Comparison of ENCODE assay signal across 8 cellular contexts in the genomic region with DNA sequence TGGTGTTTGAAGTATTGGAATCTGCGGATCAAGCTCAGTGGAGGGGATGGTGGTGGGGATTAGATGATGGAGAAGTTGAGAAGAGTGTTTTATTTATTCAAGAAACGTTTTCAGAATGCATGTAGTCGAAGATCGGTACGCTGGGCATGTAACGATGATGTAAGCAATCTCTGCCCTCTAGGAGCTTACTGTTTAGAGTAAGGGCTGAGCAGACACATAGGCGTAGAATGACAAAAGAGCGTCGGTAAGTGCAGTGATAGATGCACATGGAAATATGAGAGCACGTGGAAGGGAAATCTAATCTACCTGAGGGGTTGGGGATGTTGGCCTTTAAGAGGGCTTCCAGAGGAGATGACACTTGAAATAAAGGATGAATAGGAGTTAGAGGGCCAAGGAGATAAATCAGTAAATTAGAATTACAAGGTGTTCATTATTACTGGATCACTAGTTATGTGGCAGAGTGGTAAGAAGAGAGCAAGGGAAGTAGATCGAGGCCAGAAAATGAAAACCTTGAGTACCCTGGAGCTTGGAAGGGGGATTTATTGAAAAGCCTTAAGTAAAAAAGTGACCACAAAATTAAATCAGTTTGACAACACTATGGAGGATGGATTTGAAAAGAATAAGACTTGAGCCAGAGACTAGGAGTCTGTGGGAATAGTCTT. TPM values are rescaled to one million over a fixed set of nuclear protein-coding genes. Genes with fewer than 3 reads are reported as not detected.
DNase-seq lines count a peak whose midpoint lies in the region; ATAC-seq and TF ChIP-seq lines count a peak whose summit lies in the region.

No MANE protein-coding gene starts in this region.

- H3K4me1 Mint-ChIP-seq in activated T-cell treated with anti-CD3 and anti-CD28 coated beads, Interleukin-2, amount 50 U/mL, for 72 hours (ENCODE audit: low read depth), result peaks cover 8% of the 10 kb centered on the region
- peaks cover 4 to 5% of the 10 kb centered on the region in 2 donors for H3K4me1 Mint-ChIP-seq in effector memory CD8-positive, alpha-beta T cell (ENCODE audit: low read depth in 2 of 2)
- H3K4me1 Mint-ChIP-seq in Calu3 (ENCODE audit: low read depth, unreplicated experiment), result no peaks in the 10 kb centered on the region

- DNase-seq in activated T-cell treated with anti-CD3 and anti-CD28 coated beads, Interleukin-2, amount 50 U/mL, for 72 hours, result no peak
- DNase-seq in activated T-cell treated with anti-CD3 and anti-CD28 coated beads, Interleukin-2, amount 50 U/mL, for 48 hours, result no peak
- DNase-seq in NCI-H82 (lab: John Stamatoyannopoulos, UW), result peak; percentile 75
- no peak for DNase-seq in effector memory CD8-positive, alpha-beta T cell
- no peak for DNase-seq in dedifferentiated amniotic fluid mesenchymal stem cell (ENCODE audit: extremely low spot score)
- DNase-seq in Calu3, result no peak

- H3K4me3 ChIP-seq in muscle layer of duodenum (ENCODE audit: low read depth in 1 of 2, low read length in 2 of 2), result peak overlapping the region; percentile 94 to 96

- no peaks in the 10 kb centered on the region for H3K9me3 ChIP-seq in muscle layer of duodenum (ENCODE audit: control insufficient read depth in 1 of 2, low read length in 2 of 2)

- H3K27ac Mint-ChIP-seq in activated T-cell treated with anti-CD3 and anti-CD28 coated beads, Interleukin-2, amount 50 U/mL, for 72 hours, result no peak overlapping the region
- no peak overlapping the region for H3K27ac Mint-ChIP-seq in effector memory CD8-positive, alpha-beta T cell
- H3K27ac Mint-ChIP-seq in Calu3 (ENCODE audit: unreplicated experiment), result no peak overlapping the region

- intact Hi-C loops in Calu3 (cut with micrococcal nuclease; ENCODE audit: unreplicated experiment), result no loop called here

- no peak for TF ChIP-seq CTCF in Calu3 (IDR thresholded peaks at IDR 0.05; ENCODE audit: unreplicated experiment)

- no TSS peak for BruUV-seq in Calu3 (replicated peaks; lab: Mats Ljungman, UMichigan)

- peak overlapping the region; percentile 89 for H3K27ac ChIP-seq in muscle layer of duodenum (ENCODE audit: low read length)

- no peaks in the 10 kb centered on the region for H3K27me3 Mint-ChIP-seq in activated T-cell treated with anti-CD3 and anti-CD28 coated beads, Interleukin-2, amount 50 U/mL, for 72 hours (ENCODE audit: low read depth)
- no peaks in the 10 kb centered on the region for H3K27me3 Mint-ChIP-seq in effector memory CD8-positive, alpha-beta T cell
- no peaks in the 10 kb centered on the region for H3K27me3 Mint-ChIP-seq in Calu3 (ENCODE audit: unreplicated experiment)

- CTCF ChIA-PET in Calu3 (lab: Charles Lee), result interaction anchor here (0.5 to 1.6 kb wide), 3 partner anchors 13 to 169 kb away, joined by 4 to 9 read pairs (median 7); no protein-coding TSS in a partner anchor

- H3K36me3 ChIP-seq in muscle layer of duodenum (ENCODE audit: control insufficient read depth in 1 of 2, insufficient read depth in 2 of 2, low read length in 2 of 2), result no peaks in the 10 kb centered on the region

- H3K4me1 ChIP-seq in muscle layer of duodenum (ENCODE audit: control insufficient read depth in 1 of 2, insufficient read depth in 2 of 2, low read length in 2 of 2), result peaks cover 9 to 15% of the 10 kb centered on the region in 2 donors

- no peaks in the 10 kb centered on the region for H3K36me3 Mint-ChIP-seq in activated T-cell treated with anti-CD3 and anti-CD28 coated beads, Interleukin-2, amount 50 U/mL, for 72 hours (ENCODE audit: insufficient read depth in 2 of 2)
- no peaks in the 10 kb centered on the region for H3K36me3 Mint-ChIP-seq in effector memory CD8-positive, alpha-beta T cell (ENCODE audit: insufficient read depth)
- H3K36me3 Mint-ChIP-seq in Calu3 (ENCODE audit: insufficient read depth, unreplicated experiment), result no peaks in the 10 kb centered on the region

- no peak overlapping the region for H3K4me3 Mint-ChIP-seq in activated T-cell treated with anti-CD3 and anti-CD28 coated beads, Interleukin-2, amount 50 U/mL, for 72 hours
- H3K4me3 Mint-ChIP-seq in effector memory CD8-positive, alpha-beta T cell, result no peak overlapping the region
- no peak overlapping the region for H3K4me3 Mint-ChIP-seq in Calu3 (ENCODE audit: low read depth, unreplicated experiment)

- H3K9me3 Mint-ChIP-seq in activated T-cell treated with anti-CD3 and anti-CD28 coated beads, Interleukin-2, amount 50 U/mL, for 72 hours, result no peaks in the 10 kb centered on the region
- no peaks in the 10 kb centered on the region for H3K9me3 Mint-ChIP-seq in effector memory CD8-positive, alpha-beta T cell
- no peaks in the 10 kb centered on the region for H3K9me3 Mint-ChIP-seq in Calu3 (ENCODE audit: low read depth, unreplicated experiment)

- ATAC-seq in activated T-cell treated with anti-CD3 and anti-CD28 coated beads, Interleukin-2, amount 50 U/mL, for 72 hours (replicated peaks in 1 of 2), result peak; percentile 39 to 50
- ATAC-seq in HG02943 (IDR thresholded peaks at IDR 0.05; ENCODE audit: low read depth, unreplicated experiment), result peak; percentile 26
- peak; percentile 18 for ATAC-seq in effector memory CD8-positive, alpha-beta T cell (replicated peaks)

- H3K27me3 ChIP-seq in muscle layer of duodenum (ENCODE audit: low read depth, low read length), result no peaks in the 10 kb centered on the region

RNA-seq across cellular contexts. Expression of a gene that starts 0.7 kb away (rescaled TPM):
- total RNA-seq in activated T-cell treated with anti-CD3 and anti-CD28 coated beads, Interleukin-2, amount 50 U/mL, for 72 hours, result 10 to 100 TPM; 29.1 to 29.9 TPM
- total RNA-seq in Calu3 (2022), result 20.2 and 27.7 TPM in 2 replicates

RNA-seq across cellular contexts. Expression of a gene that starts 30.5 kb away (rescaled TPM):
- 10 to 100 TPM; 15.2 to 19.3 TPM for total RNA-seq in activated T-cell treated with anti-CD3 and anti-CD28 coated beads, Interleukin-2, amount 50 U/mL, for 72 hours
- total RNA-seq in Calu3 (2022), result 13.9 and 15.1 TPM in 2 replicates
